ENCODE assay signal across 1 cellular context in the genomic region with DNA sequence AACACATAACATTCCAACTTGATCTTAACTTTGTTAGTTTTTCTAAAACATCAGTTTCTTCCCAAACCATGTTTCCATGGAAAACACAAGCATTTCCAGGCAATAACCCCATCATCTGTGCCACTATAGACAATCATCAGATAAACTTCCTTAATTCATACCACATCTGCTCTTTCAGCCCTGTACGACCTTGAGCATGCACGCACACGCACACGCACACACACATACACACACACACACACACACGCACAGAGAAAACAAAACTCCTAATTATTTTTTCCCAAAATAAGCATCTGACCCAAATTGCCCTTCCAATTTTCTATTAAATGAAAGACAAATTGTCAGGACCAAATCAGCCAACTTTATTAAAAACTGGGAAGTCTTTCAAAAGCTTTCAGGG.
TF ChIP-seq lines count a peak whose summit lies in the region.

No MANE protein-coding gene starts in this region.

TF ChIP-seq in SK-N-SH, 30 proteins besides CTCF, POLR2A, EP300 and RAD21 (continued from another document):
- TF ChIP-seq USF1 (IDR thresholded peaks at IDR 0.05; ENCODE audit: borderline replicate concordance, low read depth) (no peak), TAF1 (IDR thresholded peaks at IDR 0.05; ENCODE audit: borderline replicate concordance, low read depth, low read length) (no peak), SIN3A (IDR thresholded peaks at IDR 0.05; ENCODE audit: borderline replicate concordance, low read depth, low read length) (no peak), MXI1 (IDR thresholded peaks at IDR 0.05; ENCODE audit: low read depth, low read length) (peak; percentile 61; the same call in 1 of the 2 replicates), FOXJ3 (CRISPR knock-in tag; IDR thresholded peaks at IDR 0.05) (peak; percentile 67; the same call in 1 of the 2 replicates), FOXM1 (IDR thresholded peaks at IDR 0.05; ENCODE audit: low read depth) (no peak)
TF ChIP-seq in SK-N-SH: peak in this region for 6.
